ENCODE assay signal across 8 cellular contexts in genomic region chr12:111529424-111530368, GRCh38.
A peak's percentile ranks its signal among the peaks of the same experiment; 100 is the strongest.
DNase-seq lines count a peak whose midpoint lies in the region; ATAC-seq and TF ChIP-seq lines count a peak whose summit lies in the region.

No MANE protein-coding gene starts in this region.

- H4K20me1 ChIP-seq in mammary epithelial cell (ENCODE audit: insufficient read depth, low read length), result no peaks in the 10 kb centered on the region

- no TSS peak for BruUV-seq in mammary epithelial cell (replicated peaks; lab: Mats Ljungman, UMichigan)

- no peaks in the 10 kb centered on the region for H3K27me3 ChIP-seq in mammary epithelial cell (ENCODE audit: insufficient read depth, low read length)

- no peaks in the 10 kb centered on the region for H3K4me1 ChIP-seq in mammary epithelial cell (ENCODE audit: insufficient read depth, low read length)

- 63% methylated on average over 8 of the region's 8 CpGs for WGBS in mammary epithelial cell (ENCODE audit: low coverage, missing lambda C conversion rate)

- no peak overlapping the region for H3K4me2 ChIP-seq in mammary epithelial cell (ENCODE audit: insufficient read depth, low read depth, low read length)

- peak overlapping the region; percentile 3; the same call in 1 of the 2 replicates for H3K27ac ChIP-seq in VCaP
- H3K27ac ChIP-seq in mammary epithelial cell (ENCODE audit: insufficient read depth, low read depth, low read length), result no peak overlapping the region

- H3K36me3 ChIP-seq in mammary epithelial cell (ENCODE audit: insufficient read depth, low read length), result peaks cover 9% of the 10 kb centered on the region

- peak; percentile 86 for TF ChIP-seq CTCF in VCaP (conservative IDR thresholded peaks at IDR 0.05)
- peak; percentile 60 to 73 for TF ChIP-seq CTCF in mammary epithelial cell (conservative IDR thresholded peaks at IDR 0.05 in 1 of 2, IDR thresholded peaks at IDR 0.05 in 1 of 2; ENCODE audit: extremely low read depth in 1 of 2, insufficient read depth in 1 of 2, low read depth in 1 of 2, low read length in 2 of 2)

- H3K4me3 ChIP-seq in mammary epithelial cell (replicated peaks in 1 of 3; ENCODE audit: insufficient read depth in 1 of 3, low read depth in 2 of 3, low read length in 3 of 3), result no peak overlapping the region

- intact Hi-C loops in mammary epithelial cell (cut with micrococcal nuclease), result loop anchor here (1.0 to 10.0 kb wide), 3 partner anchors 132 to 199 kb away; no protein-coding TSS in a partner anchor
- intact Hi-C loops in left colon (cut with DNase I, micrococcal nuclease), result loop anchor here in 1 of 2 donors (10.0 kb wide), 1 partner anchor 135 kb away; no protein-coding TSS in a partner anchor

- ATAC-seq in left colon, result peak; percentile 56
- no peak for ATAC-seq in GM21717 (IDR thresholded peaks at IDR 0.05; ENCODE audit: unreplicated experiment)

- dilution Hi-C loops in mammary epithelial cell (cut with HindIII; ENCODE audit: low sequenced_read_pairs), result no loop called here

- CTCF ChIA-PET in mammary epithelial cell (lab: Charles Lee; ENCODE audit: low non-redundant PET), result no interaction called here

- H3K9me3 ChIP-seq in mammary epithelial cell (replicated peaks; ENCODE audit: insufficient read depth, low read length), result no peaks in the 10 kb centered on the region

- no peak overlapping the region for H3K9ac ChIP-seq in mammary epithelial cell (ENCODE audit: insufficient read depth, low read length)

- peak; percentile 4 for DNase-seq in NK-92 treated with Interleukin-12 subunit alpha and Interleukin-12 subunit beta, amount 100 ng/mL, for 24 hours (lab: John Stamatoyannopoulos, UW)
- DNase-seq in NK-92 (lab: John Stamatoyannopoulos, UW; ENCODE audit: unreplicated experiment) (no peak), NCI-H2107 (lab: John Stamatoyannopoulos, UW) (peak; percentile 14), mammary epithelial cell (peak; percentile 24), left colon (peak in 1 of 2 donors; percentile 28)
- DNase-seq in stimulated activated CD4-positive, alpha-beta T cell treated with anti-CD3 and anti-CD28 coated beads, Interleukin-4, amount 100 ng/mL, for 1 hour, result peak; percentile 60

- H2AFZ ChIP-seq in mammary epithelial cell (ENCODE audit: low read depth, low read length), result no peak overlapping the region

- H3K79me2 ChIP-seq in mammary epithelial cell (ENCODE audit: insufficient read depth, low read length), result peaks cover 4% of the 10 kb centered on the region

- in situ Hi-C loops in mammary epithelial cell (cut with MboI; ENCODE audit: low sequenced_read_pairs in 2 of 2), result no loop called here
